ENCODE assay signal across 19 cellular contexts in the genomic region with DNA sequence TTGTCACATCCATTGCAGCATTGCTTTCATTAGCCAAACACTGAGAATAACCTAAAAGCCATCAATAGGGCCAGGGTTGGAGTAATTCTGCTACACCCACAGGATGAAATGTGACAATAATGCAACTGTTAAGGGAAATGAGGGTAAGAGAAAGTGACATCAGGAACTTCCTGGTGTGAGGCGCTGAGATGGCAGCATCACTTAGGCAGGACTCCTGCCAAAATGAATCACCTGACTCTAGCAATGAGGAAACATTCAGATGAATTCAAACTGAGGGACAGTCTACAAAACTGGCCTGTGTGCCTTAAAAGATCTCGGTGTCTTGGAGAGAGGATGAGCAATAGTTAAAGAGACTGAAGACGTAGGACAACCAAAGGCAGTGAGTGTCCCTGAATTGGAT.
DNase-seq lines count a peak whose midpoint lies in the region; ATAC-seq, FAIRE-seq and TF ChIP-seq lines count a peak whose summit lies in the region.
"Had no signal": no experiment of that assay in that cellular context is flagged by ENCODE, and none has a peak within 500 bp of the region (broad histone marks: within the 10 kb centered on the region; RNA-seq: fewer than 3 reads in every experiment).

No MANE protein-coding gene starts in this region.

- H3K4me3 ChIP-seq in choroid plexus epithelial cell (ENCODE audit: low read depth, low read length) (no peak overlapping the region), pancreas (no peak overlapping the region), psoas muscle (no peak overlapping the region)
- H3K4me3 ChIP-seq: GM23338, vagina had no signal

- H3K4me1 ChIP-seq in pancreas (no peaks in the 10 kb centered on the region), psoas muscle (no peaks in the 10 kb centered on the region)
- H3K4me1 ChIP-seq: vagina had no signal

- intact Hi-C loops in Calu3 (cut with micrococcal nuclease; ENCODE audit: unreplicated experiment) (no loop called here), pancreas (cut with DNase I) (no loop called here), psoas muscle (cut with DNase I) (no loop called here)

- no TSS peak for BruUV-seq in Calu3 (replicated peaks; lab: Mats Ljungman, UMichigan)

- peaks cover 3% of the 10 kb centered on the region for H3K9me3 Mint-ChIP-seq in Calu3 (ENCODE audit: low read depth, unreplicated experiment)
- H3K9me3 Mint-ChIP-seq: GM23338 had no signal

- H3K36me3 Mint-ChIP-seq in Calu3 (ENCODE audit: insufficient read depth, unreplicated experiment), result no peaks in the 10 kb centered on the region

- peak overlapping the region in 2 of 4 donors; percentile 39 to 63 for H3K27ac ChIP-seq in pancreas
- H3K27ac ChIP-seq in psoas muscle, result no peak overlapping the region
- H3K27ac ChIP-seq: vagina had no signal

- H3K36me3 ChIP-seq in pancreas (no peaks in the 10 kb centered on the region), psoas muscle (ENCODE audit: insufficient read depth in 1 of 2, low read depth in 1 of 2) (no peaks in the 10 kb centered on the region)
- H3K36me3 ChIP-seq: vagina had no signal

- H3K9me3 ChIP-seq in pancreas (no peaks in the 10 kb centered on the region), psoas muscle (no peaks in the 10 kb centered on the region)
- H3K9me3 ChIP-seq: vagina had no signal

- CTCF ChIA-PET in Calu3 (lab: Charles Lee), result no interaction called here

- peaks cover 20% of the 10 kb centered on the region for H3K4me1 Mint-ChIP-seq in Calu3 (ENCODE audit: low read depth, unreplicated experiment)

- H3K4me3 Mint-ChIP-seq in Calu3 (ENCODE audit: low read depth, unreplicated experiment), result no peak overlapping the region
- H3K4me3 Mint-ChIP-seq: GM23338; naive thymus-derived CD4-positive, alpha-beta T cell had no signal

- H3K27me3 Mint-ChIP-seq in Calu3 (ENCODE audit: unreplicated experiment), result peaks cover 30% of the 10 kb centered on the region

- DNase-seq in Calu3, result peak; percentile 61
- DNase-seq in LoVo (ENCODE audit: low spot score), result peak; percentile 47
- DNase-seq in choroid plexus epithelial cell (ENCODE audit: low read depth), result peak; percentile 15
- DNase-seq in pancreas, result peak in 2 of 6 donors; percentile 25 to 35
- no peak for DNase-seq in activated effector memory CD4-positive, alpha-beta T cell treated with Interleukin-2 at 50 U/mL for 16 hours
- no peak for DNase-seq in NCI-H1105 (lab: John Stamatoyannopoulos, UW)
- no peak for DNase-seq in NCI-H2081 treated with DMSO at 0.1 percent for 48 hours (lab: John Stamatoyannopoulos, UW)
- DNase-seq in psoas muscle, result no peak
- DNase-seq: activated CD4-positive, alpha-beta T cell treated with anti-CD3 and anti-CD28 coated beads for 1 hour; activated CD8-positive, alpha-beta memory T cell treated with anti-CD3 and anti-CD28 coated beads, Interleukin-2, amount 50 U/mL, for 4 hours; activated naive CD4-positive, alpha-beta T cell treated with Interleukin-2 at 50 U/mL for 16 hours; DMS 273 treated with DMSO at 0.1 percent for 48 hours; Kasumi-1; naive thymus-derived CD4-positive, alpha-beta T cell; NK-92 treated with Interleukin-12 subunit alpha and Interleukin-12 subunit beta, amount 100 ng/mL, for 24 hours; SHP77 treated with DMSO at 0.1 percent for 48 hours had no signal

- TF ChIP-seq CTCF in Calu3 (IDR thresholded peaks at IDR 0.05; ENCODE audit: unreplicated experiment) (no peak), choroid plexus epithelial cell (conservative IDR thresholded peaks at IDR 0.05; ENCODE audit: low read depth, low read length) (no peak), pancreas (IDR thresholded peaks at IDR 0.05) (no peak), psoas muscle (IDR thresholded peaks at IDR 0.05) (no peak)

- H3K27me3 ChIP-seq in pancreas, result no peaks in the 10 kb centered on the region
- peaks cover 0 to 6% (median 3%) of the 10 kb centered on the region in 3 donors for H3K27me3 ChIP-seq in psoas muscle (ENCODE audit: insufficient read depth in 3 of 3, low read length in 2 of 3)
- H3K27me3 ChIP-seq: vagina had no signal

- H3K27ac Mint-ChIP-seq in Calu3 (ENCODE audit: unreplicated experiment), result peak overlapping the region; percentile 29
- H3K27ac Mint-ChIP-seq: GM23338; naive thymus-derived CD4-positive, alpha-beta T cell; progenitor cell of endocrine pancreas had no signal

- WGBS in pancreas, 2 donors, result 58 to 61% methylated on average over 3 of the region's 3 CpGs
- 45 to 83% (median 79%) methylated on average over 3 of the region's 3 CpGs for WGBS in psoas muscle, 3 donors

- ATAC-seq in pancreas, result peak in 3 of 4 donors; percentile 76 to 88 (median 80)
- ATAC-seq in psoas muscle, result no peak
- ATAC-seq: GM23338; naive thymus-derived CD4-positive, alpha-beta T cell had no signal

- no peak for FAIRE-seq in pancreas (lab: Jason Lieb, UNC)

Comparison
In these comparisons a context has a peak if more than half of its experiments do, and no peak if none do; other contexts are left out.
1. DNase-seq: peak in Calu3 (single experiment), LoVo (single experiment) and choroid plexus epithelial cell (single experiment); none in activated effector memory CD4-positive, alpha-beta T cell treated with Interleukin-2 at 50 U/mL for 16 hours (single experiment), NCI-H1105 (single experiment), NCI-H2081 treated with DMSO at 0.1 percent for 48 hours (single experiment) and psoas muscle (0 of 2).
2. ATAC-seq: peak in pancreas (3 of 4); none in psoas muscle (0 of 4).